Comparison of ENCODE assay signal across 12 cellular contexts in the genomic region with DNA sequence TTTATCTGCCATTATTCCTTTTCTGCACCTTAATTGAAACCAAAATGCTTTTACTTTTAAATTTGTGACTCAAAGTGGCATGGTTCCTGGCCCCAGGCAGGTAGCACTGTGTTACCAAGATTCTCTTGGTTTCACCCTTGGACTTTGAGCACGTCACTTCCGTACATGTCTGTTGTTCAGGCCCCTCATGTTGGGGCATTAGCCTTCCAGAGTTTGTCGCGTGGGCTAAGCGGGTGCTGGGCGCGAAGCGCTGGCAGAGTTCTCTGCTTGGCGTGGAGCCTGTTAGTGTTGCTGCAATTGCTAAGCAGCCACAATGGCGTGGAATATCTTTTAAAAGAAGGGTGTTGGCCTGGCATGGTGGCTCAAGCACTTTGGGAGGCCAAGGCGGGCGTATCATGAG.
"Had no signal": no experiment of that assay in that cellular context is flagged by ENCODE, and none has a peak within 500 bp of the region (broad histone marks: within the 10 kb centered on the region; RNA-seq: fewer than 3 reads in every experiment).

No MANE protein-coding gene starts in this region.

- H3K27ac Mint-ChIP-seq: natural killer cell had no signal

- ATAC-seq: esophagus mucosa; gastrocnemius medialis; lower lobe of right lung; natural killer cell; stimulated activated naive CD8-positive, alpha-beta T cell treated with anti-CD3 and anti-CD28 coated beads, Interleukin-15, amount 100 ng/mL, for 72 hours had no signal

- DNase-seq: activated CD4-positive, alpha-beta T cell treated with anti-CD3 and anti-CD28 coated beads for 1 hour; cerebellar nuclear complex; effector CD4-positive, alpha-beta T cell; gastrocnemius medialis; lower lobe of right lung; natural killer cell; stimulated activated CD4-positive, alpha-beta T cell treated with anti-CD3 and anti-CD28 coated beads, Interleukin-2, amount 100 ng/mL, for 24 hours; stimulated activated naive CD8-positive, alpha-beta T cell treated with anti-CD3 and anti-CD28 coated beads, Interleukin-15, amount 100 ng/mL, for 72 hours; SW 1271; trophoblast cell; WERI-Rb-1 had no signal

- H3K4me3 Mint-ChIP-seq: natural killer cell had no signal

- H3K9me3 Mint-ChIP-seq: natural killer cell; stimulated activated naive CD8-positive, alpha-beta T cell treated with anti-CD3 and anti-CD28 coated beads, Interleukin-15, amount 100 ng/mL, for 72 hours had no signal

- H3K27me3 Mint-ChIP-seq: stimulated activated naive CD8-positive, alpha-beta T cell treated with anti-CD3 and anti-CD28 coated beads, Interleukin-15, amount 100 ng/mL, for 72 hours had no signal
